ENCODE assay signal across 1 cellular context in the genomic region with DNA sequence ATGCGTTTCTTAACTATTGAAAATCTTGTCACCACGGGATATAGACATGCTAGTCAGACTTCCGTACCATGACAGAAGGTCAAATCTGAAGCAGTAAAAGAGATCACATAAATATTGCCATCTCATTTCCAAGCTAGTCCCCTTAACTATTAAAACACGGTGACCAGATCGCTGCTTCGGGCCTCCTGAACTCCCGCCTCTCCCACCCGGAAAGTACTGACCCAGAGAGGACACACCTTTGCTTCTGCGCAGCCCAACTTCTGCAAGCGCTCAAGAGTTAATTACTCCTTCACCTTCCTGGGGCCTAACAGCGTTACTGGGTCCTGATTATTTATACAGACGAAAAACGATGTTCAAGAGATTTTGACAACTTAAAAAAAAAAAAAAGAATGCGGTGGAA.
A peak's percentile ranks its signal among the peaks of the same experiment; 100 is the strongest.
TF ChIP-seq lines count a peak whose summit lies in the region.

No MANE protein-coding gene starts in this region.

TF ChIP-seq in GM12878, 131 proteins besides CTCF, POLR2A, EP300 and RAD21:
- TF ChIP-seq EZH2 (IDR thresholded peaks at IDR 0.05; ENCODE audit: borderline replicate concordance, control insufficient read depth, low read depth, low read length) (0 out of 2 replicates have a peak, but pooled peaks have one; percentile 66), NFIC (IDR thresholded peaks at IDR 0.05; ENCODE audit: low read depth, low read length) (no peak)
